36 cellular contexts compared by ENCODE assay signal in genomic region chr1:169462385-169462784, GRCh38. TPM values are rescaled to one million over a fixed set of nuclear protein-coding genes. Genes with fewer than 3 reads are reported as not detected.
"Had no signal": no experiment of that assay in that cellular context is flagged by ENCODE, and none has a peak within 500 bp of the region (broad histone marks: within the 10 kb centered on the region; RNA-seq: fewer than 3 reads in every experiment).

No MANE protein-coding gene starts in this region.

- H3K27me3 ChIP-seq: MG63 had no signal

- H3K4me3 ChIP-seq: MG63 had no signal

- DNase-seq: Karpas-422, Kasumi-1, MG63, MM.1S, MV-4-11, NCI-H1048, NCI-H1092, NCI-H1092 treated with DMSO at 0.1 percent for 48 hours, NCI-H1105, NCI-H1105 treated with DMSO at 0.1 percent for 48 hours, NCI-H1417, NCI-H1417 treated with DMSO at 0.1 percent for 48 hours, NCI-H1436, NCI-H1436 treated with DMSO at 0.1 percent for 48 hours, NCI-H146, NCI-H1694, NCI-H1694 treated with DMSO at 0.1 percent for 48 hours, NCI-H187, NCI-H187 treated with DMSO at 0.1 percent for 48 hours, NCI-H1930, NCI-H2029, NCI-H2029 treated with DMSO at 0.1 percent for 48 hours, NCI-H2081, NCI-H2081 treated with DMSO at 0.1 percent for 48 hours, NCI-H2107, NCI-H2171, NCI-H2171 treated with DMSO at 0.1 percent for 48 hours, NCI-H2227 treated with DMSO at 0.1 percent for 48 hours, NCI-H226, NCI-H345, NCI-H446, NCI-H446 treated with DMSO at 0.1 percent for 48 hours, NCI-H510A, NCI-H510A treated with DMSO at 0.1 percent for 48 hours, NCI-H524 had no signal

- H3K36me3 ChIP-seq: MG63 had no signal

RNA-seq across cellular contexts. Expression of gene CCDC181, which starts 35.1 kb away (rescaled TPM):
- total RNA-seq: MCF 10A had no signal
